In genomic region chrX:107982356-107982755, GRCh38 we compare ENCODE assay signal across 40 cellular contexts. TPM values are rescaled to one million over a fixed set of nuclear protein-coding genes. Genes with fewer than 3 reads are reported as not detected.
"Had no signal": no experiment of that assay in that cellular context is flagged by ENCODE, and none has a peak within 500 bp of the region (broad histone marks: within the 10 kb centered on the region; RNA-seq: fewer than 3 reads in every experiment).

A gene with protein sequence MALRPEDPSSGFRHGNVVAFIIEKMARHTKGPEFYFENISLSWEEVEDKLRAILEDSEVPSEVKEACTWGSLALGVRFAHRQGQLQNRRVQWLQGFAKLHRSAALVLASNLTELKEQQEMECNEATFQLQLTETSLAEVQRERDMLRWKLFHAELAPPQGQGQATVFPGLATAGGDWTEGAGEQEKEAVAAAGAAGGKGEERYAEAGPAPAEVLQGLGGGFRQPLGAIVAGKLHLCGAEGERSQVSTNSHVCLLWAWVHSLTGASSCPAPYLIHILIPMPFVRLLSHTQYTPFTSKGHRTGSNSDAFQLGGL (minus strand): TSS chrX:107982370. CDS start chrX:107982127, 243 bp downstream.

- H3K9me3 ChIP-seq: body of pancreas, breast epithelium had no signal

- ATAC-seq: activated CD4-positive, CD25-positive, alpha-beta regulatory T cell treated with anti-CD3 and anti-CD28 coated beads, Interleukin-2, amount 50 U/mL, for 24 hours; activated CD8-positive, alpha-beta T cell treated with anti-CD3 and anti-CD28 coated beads for 36 hours; activated naive CD8-positive, alpha-beta T cell treated with anti-CD3 and anti-CD28 coated beads, Interleukin-2, amount 50 U/mL, for 24 hours; activated T-cell treated with anti-CD3 and anti-CD28 coated beads, Interleukin-2, amount 50 U/mL, for 4 hours; activated T-cell treated with anti-CD3 and anti-CD28 coated beads, Interleukin-2, amount 50 U/mL, for 72 hours; body of pancreas had no signal

- H3K4me3 ChIP-seq: body of pancreas, breast epithelium had no signal

- H3K4me1 ChIP-seq: body of pancreas, breast epithelium had no signal

- H3K27me3 Mint-ChIP-seq: activated CD4-positive, alpha-beta memory T cell treated with anti-CD3 and anti-CD28 coated beads for 36 hours; activated CD4-positive, alpha-beta T cell treated with anti-CD3 and anti-CD28 coated beads, Interleukin-2, amount 10 ng/mL, durations not matched to agents 24 days and 14 days; activated CD8-positive, alpha-beta T cell treated with anti-CD3 and anti-CD28 coated beads for 36 hours; activated naive CD4-positive, alpha-beta T cell treated with anti-CD3 and anti-CD28 coated beads, Interleukin-2, amount 50 U/mL, for 24 hours; activated naive CD8-positive, alpha-beta T cell; activated naive CD8-positive, alpha-beta T cell treated with anti-CD3 and anti-CD28 coated beads, Interleukin-2, amount 50 U/mL, for 24 hours had no signal

- H3K27ac ChIP-seq: body of pancreas, brain microvascular endothelial cell, breast epithelium, VCaP had no signal

- H3K36me3 ChIP-seq: brain microvascular endothelial cell, breast epithelium had no signal

- H3K4me3 Mint-ChIP-seq: activated CD4-positive, alpha-beta memory T cell treated with anti-CD3 and anti-CD28 coated beads for 36 hours; activated CD4-positive, alpha-beta T cell treated with anti-CD3 and anti-CD28 coated beads, Interleukin-2, amount 10 ng/mL, durations not matched to agents 24 days and 14 days; activated CD8-positive, alpha-beta T cell treated with anti-CD3 and anti-CD28 coated beads for 36 hours; activated naive CD4-positive, alpha-beta T cell treated with anti-CD3 and anti-CD28 coated beads, Interleukin-2, amount 10 ng/mL, durations not matched to agents 7 days and 5 days; activated naive CD4-positive, alpha-beta T cell treated with anti-CD3 and anti-CD28 coated beads, Interleukin-2, amount 50 U/mL, for 24 hours; activated naive CD8-positive, alpha-beta T cell; activated naive CD8-positive, alpha-beta T cell treated with anti-CD3 and anti-CD28 coated beads, Interleukin-2, amount 10 ng/mL, durations not matched to agents 7 days and 5 days; activated naive CD8-positive, alpha-beta T cell treated with anti-CD3 and anti-CD28 coated beads, Interleukin-2, amount 50 U/mL, for 24 hours; activated T-cell treated with anti-CD3 and anti-CD28 coated beads, Interleukin-2, amount 50 U/mL, for 4 hours; activated T-cell treated with anti-CD3 and anti-CD28 coated beads, Interleukin-2, amount 50 U/mL, for 72 hours; T-helper 1 cell treated with Interleukin-12 subunit alpha and Interleukin-12 subunit beta and Interleukin-4 antibody, amounts not matched to agents 30 μg/mL and 1 μg/mL, for 36 hours; T-helper 2 cell treated with Interferon-gamma antibody and Interleukin-4, amounts not matched to agents 5 μg/mL and 100 μg/mL, for 36 hours had no signal

- FAIRE-seq: colon, TTC549 had no signal

- H3K4me1 Mint-ChIP-seq: activated naive CD4-positive, alpha-beta T cell treated with anti-CD3 and anti-CD28 coated beads, Interleukin-2, amount 10 ng/mL, durations not matched to agents 7 days and 5 days; activated naive CD8-positive, alpha-beta T cell treated with anti-CD3 and anti-CD28 coated beads, Interleukin-2, amount 50 U/mL, for 24 hours had no signal

- DNase-seq: activated CD4-positive, alpha-beta memory T cell treated with anti-CD3 and anti-CD28 coated beads for 36 hours; activated CD4-positive, alpha-beta T cell treated with anti-CD3 and anti-CD28 coated beads for 4 hours; activated CD4-positive, alpha-beta T cell treated with anti-CD3 and anti-CD28 coated beads, Interleukin-2, amount 10 ng/mL, durations not matched to agents 24 days and 14 days; activated CD4-positive, alpha-beta T cell treated with anti-CD3 and anti-CD28 coated beads, Interleukin-2, amount 50 U/mL, for 1 hour; activated CD4-positive, alpha-beta T cell treated with anti-CD3 and anti-CD28 coated beads, Interleukin-2, amount 50 U/mL, for 4 hours; activated CD4-positive, CD25-positive, alpha-beta regulatory T cell; activated CD8-positive, alpha-beta memory T cell treated with anti-CD3 and anti-CD28 coated beads, Interleukin-2, amount 50 U/mL, for 4 hours; activated CD8-positive, alpha-beta T cell treated with anti-CD3 and anti-CD28 coated beads for 36 hours; activated effector memory CD4-positive, alpha-beta T cell treated with Interleukin-2 at 50 U/mL for 16 hours; activated gamma-delta T cell; activated naive CD4-positive, alpha-beta T cell treated with anti-CD3 and anti-CD28 coated beads, Interleukin-2, amount 10 ng/mL, durations not matched to agents 7 days and 5 days; activated naive CD4-positive, alpha-beta T cell treated with Interleukin-2 at 50 U/mL for 16 hours; activated naive CD8-positive, alpha-beta T cell treated with anti-CD3 and anti-CD28 coated beads, Interleukin-2, amount 10 ng/mL, durations not matched to agents 7 days and 5 days; activated naive CD8-positive, alpha-beta T cell treated with anti-CD3 and anti-CD28 coated beads, Interleukin-2, amount 50 U/mL, for 24 hours; activated T-cell treated with anti-CD3 and anti-CD28 coated beads for 4 hours; activated T-cell treated with anti-CD3 and anti-CD28 coated beads, Interleukin-2, amount 50 U/mL, for 1 hour; activated T-cell treated with anti-CD3 and anti-CD28 coated beads, Interleukin-2, amount 50 U/mL, for 4 hours; activated T-cell treated with anti-CD3 and anti-CD28 coated beads, Interleukin-2, amount 50 U/mL, for 72 hours; amygdala; anterior cingulate cortex; body of pancreas; brain microvascular endothelial cell; central memory CD4-positive, alpha-beta T cell; T-helper 2 cell; T-helper 9 cell had no signal

- H3K27me3 ChIP-seq: body of pancreas, brain microvascular endothelial cell had no signal

- H3K36me3 Mint-ChIP-seq: activated CD4-positive, alpha-beta memory T cell treated with anti-CD3 and anti-CD28 coated beads for 36 hours; activated naive CD4-positive, alpha-beta T cell treated with anti-CD3 and anti-CD28 coated beads, Interleukin-2, amount 10 ng/mL, durations not matched to agents 7 days and 5 days; activated naive CD4-positive, alpha-beta T cell treated with anti-CD3 and anti-CD28 coated beads, Interleukin-2, amount 50 U/mL, for 24 hours; activated naive CD8-positive, alpha-beta T cell; activated naive CD8-positive, alpha-beta T cell treated with anti-CD3 and anti-CD28 coated beads, Interleukin-2, amount 10 ng/mL, durations not matched to agents 7 days and 5 days had no signal

- H3K27ac Mint-ChIP-seq: activated CD4-positive, alpha-beta memory T cell treated with anti-CD3 and anti-CD28 coated beads for 36 hours; activated CD4-positive, alpha-beta T cell treated with anti-CD3 and anti-CD28 coated beads, Interleukin-2, amount 10 ng/mL, durations not matched to agents 24 days and 14 days; activated CD8-positive, alpha-beta T cell treated with anti-CD3 and anti-CD28 coated beads for 36 hours; activated naive CD4-positive, alpha-beta T cell treated with anti-CD3 and anti-CD28 coated beads, Interleukin-2, amount 10 ng/mL, durations not matched to agents 7 days and 5 days; activated naive CD4-positive, alpha-beta T cell treated with anti-CD3 and anti-CD28 coated beads, Interleukin-2, amount 50 U/mL, for 24 hours; activated naive CD8-positive, alpha-beta T cell; activated naive CD8-positive, alpha-beta T cell treated with anti-CD3 and anti-CD28 coated beads, Interleukin-2, amount 10 ng/mL, durations not matched to agents 7 days and 5 days; activated naive CD8-positive, alpha-beta T cell treated with anti-CD3 and anti-CD28 coated beads, Interleukin-2, amount 50 U/mL, for 24 hours; activated T-cell treated with anti-CD3 and anti-CD28 coated beads, Interleukin-2, amount 50 U/mL, for 72 hours; activated T-helper 2 cell treated with anti-CD3 and anti-CD28 coated beads, Interferon-gamma antibody, Interleukin-2, Interleukin-4, amounts not matched to agents 10 μg/mL and 5 μg/mL and 100 μg/mL, durations not matched to agents 14 hours and 24 hours and 36 hours; T-helper 1 cell treated with Interleukin-12 subunit alpha and Interleukin-12 subunit beta and Interleukin-4 antibody, amounts not matched to agents 30 μg/mL and 1 μg/mL, for 36 hours; T-helper 2 cell treated with Interferon-gamma antibody and Interleukin-4, amounts not matched to agents 5 μg/mL and 100 μg/mL, for 36 hours had no signal

- H3K9me3 Mint-ChIP-seq: activated CD4-positive, alpha-beta memory T cell treated with anti-CD3 and anti-CD28 coated beads for 36 hours; activated CD4-positive, alpha-beta T cell treated with anti-CD3 and anti-CD28 coated beads, Interleukin-2, amount 10 ng/mL, durations not matched to agents 24 days and 14 days; activated CD8-positive, alpha-beta T cell treated with anti-CD3 and anti-CD28 coated beads for 36 hours; activated naive CD4-positive, alpha-beta T cell treated with anti-CD3 and anti-CD28 coated beads, Interleukin-2, amount 10 ng/mL, durations not matched to agents 7 days and 5 days; activated naive CD4-positive, alpha-beta T cell treated with anti-CD3 and anti-CD28 coated beads, Interleukin-2, amount 50 U/mL, for 24 hours; activated naive CD8-positive, alpha-beta T cell treated with anti-CD3 and anti-CD28 coated beads, Interleukin-2, amount 10 ng/mL, durations not matched to agents 7 days and 5 days; activated naive CD8-positive, alpha-beta T cell treated with anti-CD3 and anti-CD28 coated beads, Interleukin-2, amount 50 U/mL, for 24 hours; activated T-cell treated with anti-CD3 and anti-CD28 coated beads, Interleukin-2, amount 50 U/mL, for 4 hours; activated T-cell treated with anti-CD3 and anti-CD28 coated beads, Interleukin-2, amount 50 U/mL, for 72 hours; activated T-helper 2 cell treated with anti-CD3 and anti-CD28 coated beads, Interferon-gamma antibody, Interleukin-2, Interleukin-4, amounts not matched to agents 10 μg/mL and 5 μg/mL and 100 μg/mL, durations not matched to agents 14 hours and 24 hours and 36 hours; T-helper 1 cell treated with Interleukin-12 subunit alpha and Interleukin-12 subunit beta and Interleukin-4 antibody, amounts not matched to agents 30 μg/mL and 1 μg/mL, for 36 hours; T-helper 2 cell treated with Interferon-gamma antibody and Interleukin-4, amounts not matched to agents 5 μg/mL and 100 μg/mL, for 36 hours had no signal

RNA-seq across cellular contexts. Expression of the gene that starts here (rescaled TPM):
- total RNA-seq: activated CD4-positive, alpha-beta memory T cell treated with anti-CD3 and anti-CD28 coated beads for 36 hours; activated CD4-positive, alpha-beta T cell treated with anti-CD3 and anti-CD28 coated beads, Interleukin-2, amount 10 ng/mL, durations not matched to agents 24 days and 14 days; activated CD8-positive, alpha-beta memory T cell treated with anti-CD3 and anti-CD28 coated beads for 36 hours; activated CD8-positive, alpha-beta T cell treated with anti-CD3 and anti-CD28 coated beads for 36 hours; activated naive CD8-positive, alpha-beta T cell treated with anti-CD3 and anti-CD28 coated beads, Interleukin-2, amount 10 ng/mL, durations not matched to agents 7 days and 5 days; activated T-cell treated with anti-CD3 and anti-CD28 coated beads, Interleukin-2, amount 50 U/mL, for 4 hours; activated T-cell treated with anti-CD3 and anti-CD28 coated beads, Interleukin-2, amount 50 U/mL, for 72 hours; activated T-helper 2 cell treated with anti-CD3 and anti-CD28 coated beads, Interferon-gamma antibody, Interleukin-2, Interleukin-4, amounts not matched to agents 10 μg/mL and 5 μg/mL and 100 μg/mL, durations not matched to agents 14 hours and 24 hours and 36 hours; astrocyte; body of pancreas; breast epithelium; cardiac septum; cerebellum had no signal
- polyA plus RNA-seq: adipose tissue had no signal
